ENCODE assay signal across 22 cellular contexts in genomic region chr4:130600706-130601105, GRCh38.
"Had no signal": no experiment of that assay in that cellular context is flagged by ENCODE, and none has a peak within 500 bp of the region (broad histone marks: within the 10 kb centered on the region; RNA-seq: fewer than 3 reads in every experiment).

No MANE protein-coding gene starts in this region.

- H3K9me3 ChIP-seq: mucosa of descending colon, ovary, right atrium auricular region, testis, tibial nerve, upper lobe of right lung, vagina had no signal

- H3K4me3 ChIP-seq: heart right ventricle, mucosa of descending colon, ovary, right atrium auricular region, sigmoid colon, skin epidermis, testis, tibial nerve, upper lobe of right lung, vagina had no signal

- H3K27me3 ChIP-seq: heart right ventricle, ovary, right atrium auricular region, sigmoid colon, testis, tibial nerve, upper lobe of right lung, vagina had no signal

- ATAC-seq: heart right ventricle; left lobe of liver; mucosa of descending colon; naive thymus-derived CD8-positive, alpha-beta T cell; stimulated activated naive B cell treated with anti-CD40 and anti-IgM and Interleukin-4, amounts not matched to agents 10 μg/mL and 1 μg/mL and 100 μg/mL, for 72 hours; stimulated activated naive CD8-positive, alpha-beta T cell treated with anti-CD3 and anti-CD28 coated beads, Interleukin-15, amount 100 ng/mL, for 72 hours; upper lobe of right lung had no signal

- DNase-seq: dermis blood vessel endothelial cell; endodermal cell; erythroblast; heart right ventricle; hypothalamus; islet precursor cell; mucosa of descending colon; naive thymus-derived CD8-positive, alpha-beta T cell; nucleus accumbens; ovary; sigmoid colon; stimulated activated CD4-positive, alpha-beta T cell treated with anti-CD3 and anti-CD28 coated beads, Interleukin-2, amount 100 ng/mL, for 24 hours; stimulated activated CD4-positive, alpha-beta T cell treated with anti-CD3 and anti-CD28 coated beads, Interleukin-4, amount 100 ng/mL, for 4 hours; stimulated activated naive B cell treated with anti-CD40 and anti-IgM and Interleukin-4, amounts not matched to agents 10 μg/mL and 1 μg/mL and 100 μg/mL, for 72 hours; stimulated activated naive CD8-positive, alpha-beta T cell treated with anti-CD3 and anti-CD28 coated beads, Interleukin-15, amount 100 ng/mL, for 72 hours; testis; upper lobe of right lung had no signal

- H3K4me1 ChIP-seq: heart right ventricle, right atrium auricular region, sigmoid colon, testis, tibial nerve, upper lobe of right lung, vagina had no signal

- H3K27ac ChIP-seq: heart right ventricle, ovary, right atrium auricular region, sigmoid colon, skin epidermis, testis, tibial nerve, upper lobe of right lung, vagina had no signal

- H3K36me3 ChIP-seq: heart right ventricle, ovary, right atrium auricular region, sigmoid colon, tibial nerve, upper lobe of right lung, vagina had no signal
